In genomic region chr12:56080556-56081138, GRCh38 we compare ENCODE assay signal across 9 cellular contexts. TPM values are rescaled to one million over a fixed set of nuclear protein-coding genes. Genes with fewer than 3 reads are reported as not detected.
A peak's percentile ranks its signal among the peaks of the same experiment; 100 is the strongest.
DNase-seq lines count a peak whose midpoint lies in the region; ATAC-seq and TF ChIP-seq lines count a peak whose summit lies in the region.
"Had no signal": no experiment of that assay in that cellular context is flagged by ENCODE, and none has a peak within 500 bp of the region (broad histone marks: within the 10 kb centered on the region; RNA-seq: fewer than 3 reads in every experiment).

No MANE protein-coding gene starts in this region.

- ATAC-seq in activated naive CD8-positive, alpha-beta T cell treated with anti-CD3 and anti-CD28 coated beads, Interleukin-2, amount 50 U/mL, for 24 hours, result no peak

- peak overlapping the region; percentile 55 to 73 (median 66) for H3K4me3 ChIP-seq in stomach

- H3K9me3 Mint-ChIP-seq in activated naive CD8-positive, alpha-beta T cell treated with anti-CD3 and anti-CD28 coated beads, Interleukin-2, amount 50 U/mL, for 24 hours, result no peaks in the 10 kb centered on the region

- peaks cover 8% of the 10 kb centered on the region for H3K4me1 Mint-ChIP-seq in activated naive CD8-positive, alpha-beta T cell treated with anti-CD3 and anti-CD28 coated beads, Interleukin-2, amount 50 U/mL, for 24 hours

- no peak overlapping the region for H3K27ac Mint-ChIP-seq in activated naive CD8-positive, alpha-beta T cell treated with anti-CD3 and anti-CD28 coated beads, Interleukin-2, amount 50 U/mL, for 24 hours

- peaks cover 20 to 57% (median 46%) of the 10 kb centered on the region in 4 donors for H3K4me1 ChIP-seq in stomach
- H3K4me1 ChIP-seq: BE2C had no signal

- peaks cover 0 to 15% (median 6%) of the 10 kb centered on the region in 3 donors for H3K27me3 ChIP-seq in stomach

- intact Hi-C loops in stomach (cut with DNase I; ENCODE audit: low total_unique reads), result no loop called here

- WGBS in stomach, 5 donors, result 8 to 28% (median 10%) methylated on average over 17 to 20 of the region's 20 CpGs

- peak in 1 of 4 donors; percentile 17 for TF ChIP-seq POLR2A in stomach (IDR thresholded peaks at IDR 0.05)

- no peak for TF ChIP-seq CTCF in stomach (IDR thresholded peaks at IDR 0.05)

- no peak for TF ChIP-seq EP300 in stomach (IDR thresholded peaks at IDR 0.05)

- DNase-seq in NCI-H510A (lab: John Stamatoyannopoulos, UW) (peak; percentile 13), NCI-H510A treated with DMSO at 0.1 percent for 48 hours (lab: John Stamatoyannopoulos, UW) (no peak), kidney tubule cell (ENCODE audit: low spot score) (peak; percentile 63), stomach (peak; percentile 70), NCI-H128 (lab: John Stamatoyannopoulos, UW; ENCODE audit: unreplicated experiment) (no peak), COLO829 (ENCODE audit: low spot score) (no peak), NCI-H1436 (lab: John Stamatoyannopoulos, UW) (no peak)
- no peak for DNase-seq in activated naive CD8-positive, alpha-beta T cell treated with anti-CD3 and anti-CD28 coated beads, Interleukin-2, amount 50 U/mL, for 24 hours

- peak overlapping the region; percentile 80 for H3K4me3 Mint-ChIP-seq in activated naive CD8-positive, alpha-beta T cell treated with anti-CD3 and anti-CD28 coated beads, Interleukin-2, amount 50 U/mL, for 24 hours

- no peaks in the 10 kb centered on the region for H3K9me3 ChIP-seq in stomach
- H3K9me3 ChIP-seq: BE2C had no signal

- peaks cover 13% of the 10 kb centered on the region for H3K27me3 Mint-ChIP-seq in activated naive CD8-positive, alpha-beta T cell treated with anti-CD3 and anti-CD28 coated beads, Interleukin-2, amount 50 U/mL, for 24 hours

- no peaks in the 10 kb centered on the region for H3K36me3 Mint-ChIP-seq in activated naive CD8-positive, alpha-beta T cell treated with anti-CD3 and anti-CD28 coated beads, Interleukin-2, amount 50 U/mL, for 24 hours (ENCODE audit: low read depth)

- peaks cover 0 to 19% (median 11%) of the 10 kb centered on the region in 4 donors for H3K36me3 ChIP-seq in stomach
- H3K36me3 ChIP-seq: BE2C had no signal

- H3K27ac ChIP-seq in stomach, result peak overlapping the region; percentile 92 to 98 (median 93)

RNA-seq across cellular contexts. Expression of gene ERBB3, which starts 0.7 kb away (rescaled TPM):
- total RNA-seq in stomach, result 100 to 1,000 TPM; 218 to 367 (median 286) TPM
- polyA plus RNA-seq in stomach, result 10 to 100 TPM; 26.6 to 45.9 (median 43.1) TPM

RNA-seq across cellular contexts. Expression of gene PA2G4, which starts 23.7 kb away (rescaled TPM):
- 100 to 1,000 TPM in 2 of 5 donors, 10 to 100 TPM in 3; 33.8 to 144 (median 68.7) TPM for total RNA-seq in stomach
- 100 to 1,000 TPM in 1 of 3 donors, 10 to 100 TPM in 2; 74.1 to 101 (median 95.1) TPM for polyA plus RNA-seq in stomach

RNA-seq across cellular contexts. Expression of gene RPL41, which starts 35.8 kb away (rescaled TPM):
- total RNA-seq in stomach, result 1,000 to 10,000 TPM; 1,483 to 3,736 (median 1,919) TPM
- polyA plus RNA-seq in stomach, result 1,000 to 10,000 TPM; 5,931 to 8,449 (median 6,584) TPM

RNA-seq across cellular contexts. Expression of gene ZC3H10, which starts 37.4 kb away (rescaled TPM):
- total RNA-seq in stomach, result 1 to 10 TPM in 3 of 5 donors, under 1 TPM in 2; under 0.01 to 5.8 (median 3.1) TPM
- 1 to 10 TPM; 1.5 to 2.2 (median 1.8) TPM for polyA plus RNA-seq in stomach

RNA-seq across cellular contexts. Expression of gene RPS26, which starts 38.9 kb away (rescaled TPM):
- total RNA-seq in stomach, result 100 to 1,000 TPM in 4 of 5 donors, 10 to 100 TPM in 1; 22.3 to 929 (median 265) TPM
- polyA plus RNA-seq in stomach, result 1,000 to 10,000 TPM; 1,182 to 1,748 (median 1,390) TPM

Comparison
In these comparisons a context has a peak if more than half of its experiments do, and no peak if none do; other contexts are left out.
1. DNase-seq: peak in NCI-H510A (single experiment), kidney tubule cell (single experiment) and stomach (single experiment); none in NCI-H510A treated with DMSO at 0.1 percent for 48 hours (single experiment), activated naive CD8-positive, alpha-beta T cell treated with anti-CD3 and anti-CD28 coated beads, Interleukin-2, amount 50 U/mL, for 24 hours (single experiment), NCI-H128 (single experiment), COLO829 (single experiment) and NCI-H1436 (single experiment).